Comparison of ENCODE assay signal across 14 cellular contexts in the genomic region with DNA sequence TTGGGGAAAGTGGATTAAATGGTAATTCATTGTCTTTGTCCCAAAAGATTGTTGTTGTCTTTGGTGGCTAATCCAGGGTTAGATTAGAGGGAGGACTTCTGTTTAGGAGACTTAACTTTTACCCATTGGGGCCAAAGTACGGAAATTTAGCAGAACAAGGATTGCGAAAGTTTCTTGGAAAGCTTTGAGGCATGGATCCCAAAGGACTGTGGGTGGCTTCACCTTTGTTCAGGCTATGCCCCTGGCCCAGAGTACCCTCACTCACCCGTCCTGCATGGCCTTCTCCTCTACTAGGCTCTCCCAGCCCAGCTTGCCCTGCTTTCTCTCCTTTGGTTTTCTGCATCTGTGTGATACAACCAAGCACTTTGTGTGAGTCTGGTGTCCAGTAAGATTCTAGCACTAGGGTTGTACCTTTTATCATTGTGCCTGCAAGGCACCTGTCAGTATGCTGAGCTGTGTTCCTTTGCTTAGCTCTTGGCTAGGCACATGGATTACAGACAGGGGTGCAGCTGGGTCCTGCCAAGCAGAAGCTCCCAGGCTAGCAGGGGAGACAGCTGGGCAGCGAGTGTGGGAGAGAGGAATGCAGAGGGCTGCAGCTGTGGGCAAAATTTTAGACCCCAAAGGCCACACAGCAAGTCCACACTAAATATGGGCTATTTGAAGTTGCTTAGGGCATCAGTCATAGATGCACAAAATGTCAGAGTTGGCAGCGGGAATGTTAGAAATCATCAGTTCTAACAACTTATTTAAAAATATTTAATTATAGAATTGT. TPM values are rescaled to one million over a fixed set of nuclear protein-coding genes. Genes with fewer than 3 reads are reported as not detected.
DNase-seq lines count a peak whose midpoint lies in the region; ATAC-seq and TF ChIP-seq lines count a peak whose summit lies in the region.
"Had no signal": no experiment of that assay in that cellular context is flagged by ENCODE, and none has a peak within 500 bp of the region (broad histone marks: within the 10 kb centered on the region; RNA-seq: fewer than 3 reads in every experiment).

No MANE protein-coding gene starts in this region.

- no peak overlapping the region for H3K27ac ChIP-seq in lower lobe of right lung

- H3K27ac Mint-ChIP-seq in T-helper 2 cell treated with Interferon-gamma antibody and Interleukin-4, amounts not matched to agents 5 μg/mL and 100 μg/mL, for 36 hours = no peak overlapping the region
- no peak overlapping the region for H3K27ac Mint-ChIP-seq in activated T-helper 1 cell treated with anti-CD3 and anti-CD28 coated beads, Interleukin-12 subunit alpha, Interleukin-12 subunit beta, Interleukin-2, Interleukin-4 antibody, amounts not matched to agents 30 ng/mL and 10 ng/mL and 1 ng/mL, durations not matched to agents 14 hours and 24 hours and 36 hours
- no peak overlapping the region for H3K27ac Mint-ChIP-seq in stimulated activated memory B cell treated with anti-CD40 and anti-IgM and Interleukin-4, amounts not matched to agents 10 μg/mL and 1 μg/mL and 100 μg/mL, for 72 hours

- ATAC-seq in lower lobe of right lung (no peak), HG02642 (IDR thresholded peaks at IDR 0.05; ENCODE audit: poor library complexity, unreplicated experiment) (no peak)
- ATAC-seq in stimulated activated memory B cell treated with anti-CD40 and anti-IgM and Interleukin-4, amounts not matched to agents 10 μg/mL and 1 μg/mL and 100 μg/mL, for 72 hours = no peak
- ATAC-seq: naive thymus-derived CD4-positive, alpha-beta T cell had no signal

- peaks cover 5% of the 10 kb centered on the region for H3K4me1 Mint-ChIP-seq in T-helper 2 cell treated with Interferon-gamma antibody and Interleukin-4, amounts not matched to agents 5 μg/mL and 100 μg/mL, for 36 hours (ENCODE audit: low read depth)
- peaks cover 5% of the 10 kb centered on the region for H3K4me1 Mint-ChIP-seq in activated T-helper 1 cell treated with anti-CD3 and anti-CD28 coated beads, Interleukin-12 subunit alpha, Interleukin-12 subunit beta, Interleukin-2, Interleukin-4 antibody, amounts not matched to agents 30 ng/mL and 10 ng/mL and 1 ng/mL, durations not matched to agents 14 hours and 24 hours and 36 hours (ENCODE audit: low read depth)
- peaks cover 34% of the 10 kb centered on the region for H3K4me1 Mint-ChIP-seq in stimulated activated memory B cell treated with anti-CD40 and anti-IgM and Interleukin-4, amounts not matched to agents 10 μg/mL and 1 μg/mL and 100 μg/mL, for 72 hours

- H3K27me3 ChIP-seq in lower lobe of right lung (ENCODE audit: low read depth) = no peaks in the 10 kb centered on the region

- no peaks in the 10 kb centered on the region for H3K9me3 ChIP-seq in lower lobe of right lung

- TF ChIP-seq CTCF in lower lobe of right lung (IDR thresholded peaks at IDR 0.05) = no peak

- no peak for DNase-seq in T-helper 2 cell treated with Interferon-gamma antibody and Interleukin-4, amounts not matched to agents 5 μg/mL and 100 μg/mL, for 36 hours (ENCODE audit: low spot score)
- DNase-seq in T-helper 2 cell (no peak), lower lobe of right lung (no peak), DMS153 treated with DMSO at 0.1 percent for 48 hours (lab: John Stamatoyannopoulos, UW; ENCODE audit: unreplicated experiment) (no peak), occipital lobe (lab: John Stamatoyannopoulos, UW) (no peak)
- DNase-seq in activated T-helper 1 cell treated with anti-CD3 and anti-CD28 coated beads, Interleukin-12 subunit alpha, Interleukin-12 subunit beta, Interleukin-2, Interleukin-4 antibody, amounts not matched to agents 30 ng/mL and 10 ng/mL and 1 ng/mL, durations not matched to agents 14 hours and 24 hours and 36 hours (ENCODE audit: low spot score) = no peak
- DNase-seq: activated CD4-positive, alpha-beta T cell treated with anti-CD3 and anti-CD28 coated beads for 1 hour; activated naive CD4-positive, alpha-beta T cell; EL; naive thymus-derived CD4-positive, alpha-beta T cell; NCI-H2107; stimulated activated CD4-positive, alpha-beta T cell treated with anti-CD3 and anti-CD28 coated beads, Interleukin-4, amount 100 ng/mL, for 24 hours had no signal

- peaks cover 31% of the 10 kb centered on the region for H3K4me1 ChIP-seq in lower lobe of right lung

- H3K9me3 Mint-ChIP-seq in T-helper 2 cell treated with Interferon-gamma antibody and Interleukin-4, amounts not matched to agents 5 μg/mL and 100 μg/mL, for 36 hours = no peaks in the 10 kb centered on the region
- no peaks in the 10 kb centered on the region for H3K9me3 Mint-ChIP-seq in activated T-helper 1 cell treated with anti-CD3 and anti-CD28 coated beads, Interleukin-12 subunit alpha, Interleukin-12 subunit beta, Interleukin-2, Interleukin-4 antibody, amounts not matched to agents 30 ng/mL and 10 ng/mL and 1 ng/mL, durations not matched to agents 14 hours and 24 hours and 36 hours
- H3K9me3 Mint-ChIP-seq in stimulated activated memory B cell treated with anti-CD40 and anti-IgM and Interleukin-4, amounts not matched to agents 10 μg/mL and 1 μg/mL and 100 μg/mL, for 72 hours = no peaks in the 10 kb centered on the region
- H3K9me3 Mint-ChIP-seq: naive thymus-derived CD4-positive, alpha-beta T cell had no signal

- peak overlapping the region; percentile 91 for H3K4me3 ChIP-seq in lower lobe of right lung

- no peaks in the 10 kb centered on the region for H3K36me3 Mint-ChIP-seq in T-helper 2 cell treated with Interferon-gamma antibody and Interleukin-4, amounts not matched to agents 5 μg/mL and 100 μg/mL, for 36 hours (ENCODE audit: low read depth)
- no peaks in the 10 kb centered on the region for H3K36me3 Mint-ChIP-seq in activated T-helper 1 cell treated with anti-CD3 and anti-CD28 coated beads, Interleukin-12 subunit alpha, Interleukin-12 subunit beta, Interleukin-2, Interleukin-4 antibody, amounts not matched to agents 30 ng/mL and 10 ng/mL and 1 ng/mL, durations not matched to agents 14 hours and 24 hours and 36 hours (ENCODE audit: low read depth)
- H3K36me3 Mint-ChIP-seq in stimulated activated memory B cell treated with anti-CD40 and anti-IgM and Interleukin-4, amounts not matched to agents 10 μg/mL and 1 μg/mL and 100 μg/mL, for 72 hours = no peaks in the 10 kb centered on the region
- H3K36me3 Mint-ChIP-seq: naive thymus-derived CD4-positive, alpha-beta T cell had no signal

- peaks cover 13% of the 10 kb centered on the region for H3K27me3 Mint-ChIP-seq in T-helper 2 cell treated with Interferon-gamma antibody and Interleukin-4, amounts not matched to agents 5 μg/mL and 100 μg/mL, for 36 hours (ENCODE audit: low read depth)
- H3K27me3 Mint-ChIP-seq in activated T-helper 1 cell treated with anti-CD3 and anti-CD28 coated beads, Interleukin-12 subunit alpha, Interleukin-12 subunit beta, Interleukin-2, Interleukin-4 antibody, amounts not matched to agents 30 ng/mL and 10 ng/mL and 1 ng/mL, durations not matched to agents 14 hours and 24 hours and 36 hours (ENCODE audit: insufficient read depth) = peaks cover 5% of the 10 kb centered on the region
- no peaks in the 10 kb centered on the region for H3K27me3 Mint-ChIP-seq in stimulated activated memory B cell treated with anti-CD40 and anti-IgM and Interleukin-4, amounts not matched to agents 10 μg/mL and 1 μg/mL and 100 μg/mL, for 72 hours

- no peaks in the 10 kb centered on the region for H3K36me3 ChIP-seq in lower lobe of right lung

- intact Hi-C loops in activated T-helper 1 cell treated with anti-CD3 and anti-CD28 coated beads, Interleukin-12 subunit alpha, Interleukin-12 subunit beta, Interleukin-2, Interleukin-4 antibody, amounts not matched to agents 30 ng/mL and 10 ng/mL and 1 ng/mL, durations not matched to agents 14 hours and 24 hours and 36 hours (cut with micrococcal nuclease) = loop anchor here (10.0 kb wide), 1 partner anchor 1349 kb away; a partner anchor contains a TSS
- intact Hi-C loops in lower lobe of right lung (cut with DNase I) = no loop called here

- peak overlapping the region; percentile 7 for H3K4me3 Mint-ChIP-seq in T-helper 2 cell treated with Interferon-gamma antibody and Interleukin-4, amounts not matched to agents 5 μg/mL and 100 μg/mL, for 36 hours
- peak overlapping the region; percentile 23 for H3K4me3 Mint-ChIP-seq in activated T-helper 1 cell treated with anti-CD3 and anti-CD28 coated beads, Interleukin-12 subunit alpha, Interleukin-12 subunit beta, Interleukin-2, Interleukin-4 antibody, amounts not matched to agents 30 ng/mL and 10 ng/mL and 1 ng/mL, durations not matched to agents 14 hours and 24 hours and 36 hours
- peak overlapping the region; percentile 97 for H3K4me3 Mint-ChIP-seq in stimulated activated memory B cell treated with anti-CD40 and anti-IgM and Interleukin-4, amounts not matched to agents 10 μg/mL and 1 μg/mL and 100 μg/mL, for 72 hours

RNA-seq across cellular contexts. Expression of a gene that starts 3.2 kb away (rescaled TPM):
- total RNA-seq in activated T-helper 1 cell treated with anti-CD3 and anti-CD28 coated beads, Interleukin-12 subunit alpha, Interleukin-12 subunit beta, Interleukin-2, Interleukin-4 antibody, amounts not matched to agents 30 ng/mL and 10 ng/mL and 1 ng/mL, durations not matched to agents 14 hours and 24 hours and 36 hours = 10.6 and 11.1 TPM in 2 replicates
- total RNA-seq in lower lobe of right lung (12.5 TPM), occipital lobe (0.47 TPM)

Comparison
In these comparisons a context has a peak if more than half of its experiments do, and no peak if none do; other contexts are left out.
1. H3K4me3 Mint-ChIP-seq: peak in every context shown above with its lines; median percentile 97 in stimulated activated memory B cell treated with anti-CD40 and anti-IgM and Interleukin-4, amounts not matched to agents 10 μg/mL and 1 μg/mL and 100 μg/mL, for 72 hours; 23 in activated T-helper 1 cell treated with anti-CD3 and anti-CD28 coated beads, Interleukin-12 subunit alpha, Interleukin-12 subunit beta, Interleukin-2, Interleukin-4 antibody, amounts not matched to agents 30 ng/mL and 10 ng/mL and 1 ng/mL, durations not matched to agents 14 hours and 24 hours and 36 hours; 7 in T-helper 2 cell treated with Interferon-gamma antibody and Interleukin-4, amounts not matched to agents 5 μg/mL and 100 μg/mL, for 36 hours.